1 cellular context compared by ENCODE assay signal in the genomic region with DNA sequence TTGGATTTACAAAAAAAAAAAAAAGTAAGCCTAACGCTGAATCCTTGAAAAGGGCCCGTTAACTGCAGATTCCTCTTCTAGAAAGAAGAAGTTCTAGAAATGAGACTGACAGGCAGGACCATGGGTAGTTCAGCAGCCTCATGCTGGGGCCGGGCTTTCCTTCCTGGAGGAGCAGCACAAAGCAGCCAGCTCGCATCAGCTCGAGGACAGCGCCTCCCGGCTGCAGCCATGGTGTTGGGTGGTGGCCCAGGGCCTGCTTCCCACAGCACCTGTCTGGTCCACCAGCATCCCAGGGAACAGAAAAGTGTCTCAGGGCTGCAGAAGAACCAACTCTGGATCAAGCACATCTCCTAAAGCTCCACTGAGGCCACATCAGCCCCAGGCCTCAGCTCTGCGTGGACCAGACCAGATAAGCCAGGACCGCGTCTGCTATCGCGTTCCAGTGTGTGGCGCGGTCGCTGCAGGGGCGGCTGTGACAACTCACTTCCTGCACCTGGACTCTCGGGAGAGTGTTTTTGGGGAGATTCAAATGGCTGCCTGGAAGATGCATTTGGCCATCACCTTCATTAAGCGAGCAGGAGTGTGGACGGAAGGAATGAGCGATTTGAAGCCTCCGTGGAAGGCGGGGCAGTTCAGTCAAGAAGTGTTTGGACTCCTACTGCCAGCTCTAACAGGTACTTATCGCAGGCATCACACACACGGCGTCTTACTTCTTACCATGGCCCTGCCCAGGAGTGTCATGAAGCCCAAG.
TF ChIP-seq lines count a peak whose summit lies in the region.

No MANE protein-coding gene starts in this region.

TF ChIP-seq in H1, 55 proteins besides CTCF, POLR2A, EP300 and RAD21 (continued from another document):
- TF ChIP-seq, protein P1, sequence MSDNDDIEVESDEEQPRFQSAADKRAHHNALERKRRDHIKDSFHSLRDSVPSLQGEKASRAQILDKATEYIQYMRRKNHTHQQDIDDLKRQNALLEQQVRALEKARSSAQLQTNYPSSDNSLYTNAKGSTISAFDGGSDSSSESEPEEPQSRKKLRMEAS (IDR thresholded peaks at IDR 0.05): peak; percentile 36; the same call in 1 of the 2 replicates
- TF ChIP-seq EGR1 (IDR thresholded peaks at IDR 0.05; ENCODE audit: borderline replicate concordance, low read depth, low read length): no peak
- TF ChIP-seq TBP (IDR thresholded peaks at IDR 0.05; ENCODE audit: low read depth, low read length): peak; percentile 24; the same call in 1 of the 2 replicates
- no peak for TF ChIP-seq TCF12 (IDR thresholded peaks at IDR 0.05; ENCODE audit: low read depth, low read length)
- no peak for TF ChIP-seq SIRT6 (IDR thresholded peaks at IDR 0.05; ENCODE audit: low read length)
- TF ChIP-seq MAFK (IDR thresholded peaks at IDR 0.05; ENCODE audit: low read depth, low read length): no peak
